Comparison of ENCODE assay signal across 33 cellular contexts in the genomic region with DNA sequence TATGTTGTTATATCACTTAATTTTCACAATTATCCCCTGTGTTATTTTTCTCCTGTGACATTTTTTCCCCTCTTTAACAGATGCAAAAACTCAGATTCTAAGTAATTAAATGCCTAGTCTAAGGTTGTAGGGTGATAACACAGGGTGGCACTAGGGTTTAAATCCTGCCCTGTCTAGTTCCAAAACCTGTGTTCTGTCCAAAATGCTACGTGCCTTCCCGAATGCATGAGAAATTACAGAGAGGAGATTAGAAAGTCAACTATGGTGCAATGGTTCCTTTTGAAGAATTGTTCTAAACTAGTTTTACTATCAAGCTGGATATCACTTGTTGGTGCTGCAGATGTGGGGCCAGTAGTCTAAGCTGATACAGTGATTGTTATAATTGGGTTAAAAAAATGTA.
DNase-seq lines count a peak whose midpoint lies in the region; ATAC-seq, FAIRE-seq and TF ChIP-seq lines count a peak whose summit lies in the region.
"Had no signal": no experiment of that assay in that cellular context is flagged by ENCODE, and none has a peak within 500 bp of the region (broad histone marks: within the 10 kb centered on the region; RNA-seq: fewer than 3 reads in every experiment).

No MANE protein-coding gene starts in this region.

- ATAC-seq in HepG2 (no peak), left lobe of liver (peak; percentile 95), right lobe of liver (peak; percentile 83 to 99 (median 94)), foreskin keratinocyte (no peak)
- ATAC-seq: A549; CD8-positive, alpha-beta T cell had no signal

- POLR2A ChIA-PET in HepG2 (lab: Yijun Ruan, JAX), result no interaction called here

- TF ChIP-seq CTCF in liver (IDR thresholded peaks at IDR 0.05; ENCODE audit: low read depth, low read length, missing input control) (peak; percentile 23), HepG2 (CRISPR knock-in tag; IDR thresholded peaks at IDR 0.05) (no peak), right lobe of liver (IDR thresholded peaks at IDR 0.05) (peak in 2 of 4 donors; percentile 10 to 29), foreskin keratinocyte (conservative IDR thresholded peaks at IDR 0.05) (no peak)

- H3K79me2 ChIP-seq in HepG2 (ENCODE audit: insufficient read depth, low read length), result no peaks in the 10 kb centered on the region

- H3K27ac ChIP-seq in liver (ENCODE audit: low read depth in 1 of 2, low read length in 2 of 2) (no peak overlapping the region), HepG2 (ENCODE audit: extremely low read length, insufficient read depth, low read length) (no peak overlapping the region), right lobe of liver (no peak overlapping the region), foreskin keratinocyte (no peak overlapping the region)
- H3K27ac ChIP-seq: 22Rv1; A549; BLaER1; BLaER1 treated with 17β-estradiol and CSF1 and Interleukin-3, amounts not matched to agents 10 nM and 100 nM; C4-2B had no signal

- H2AFZ ChIP-seq in HepG2 (ENCODE audit: low read length), result no peak overlapping the region

- H3K4me3 ChIP-seq in liver (ENCODE audit: low read depth in 1 of 3, low read length in 3 of 3) (no peak overlapping the region), HepG2 (replicated peaks in 1 of 3; ENCODE audit: insufficient read depth in 1 of 3, low read depth in 2 of 3, low read length in 3 of 3) (no peak overlapping the region), right lobe of liver (no peak overlapping the region)
- H3K4me3 ChIP-seq: A549; BLaER1; BLaER1 treated with 17β-estradiol and CSF1 and Interleukin-3, amounts not matched to agents 10 nM and 100 nM had no signal

- H3K36me3 ChIP-seq in liver (ENCODE audit: control insufficient read depth in 4 of 4, insufficient read depth in 3 of 4, low read depth in 1 of 4, low read length in 3 of 4), result no peaks in the 10 kb centered on the region
- no peaks in the 10 kb centered on the region for H3K36me3 ChIP-seq in HepG2 (replicated peaks in 1 of 2; ENCODE audit: control insufficient read depth in 1 of 2, insufficient read depth in 2 of 2, low read length in 2 of 2)
- no peaks in the 10 kb centered on the region for H3K36me3 ChIP-seq in right lobe of liver
- H3K36me3 ChIP-seq: BE2C; BLaER1; BLaER1 treated with 17β-estradiol and CSF1 and Interleukin-3, amounts not matched to agents 10 nM and 100 nM had no signal

- BruUV-seq in HepG2 (replicated peaks; lab: Mats Ljungman, UMichigan), result no TSS peak

- H3K4me1 ChIP-seq in liver (ENCODE audit: control insufficient read depth in 4 of 4, insufficient read depth in 4 of 4, low read length in 3 of 4) (peaks cover 0 to 3% (median 0%) of the 10 kb centered on the region in 4 donors), HepG2 (ENCODE audit: insufficient read depth, low read length) (no peaks in the 10 kb centered on the region), right lobe of liver (peaks cover 0 to 9% (median 0%) of the 10 kb centered on the region in 4 donors), foreskin keratinocyte (no peaks in the 10 kb centered on the region)
- H3K4me1 ChIP-seq: A549; BE2C; BLaER1; BLaER1 treated with 17β-estradiol and CSF1 and Interleukin-3, amounts not matched to agents 10 nM and 100 nM; Caco-2 had no signal

- DNase-seq in HepG2 (ENCODE audit: low spot score), result no peak
- DNase-seq in left lobe of liver (ENCODE audit: low spot score), result no peak
- no peak for DNase-seq in right lobe of liver
- no peak for DNase-seq in GM19240 (ENCODE audit: insufficient read length, low spot score)
- DNase-seq in foreskin keratinocyte, result no peak
- DNase-seq: 8988T; ACHN; AML-193; BE2C; C1 segment of cervical spinal cord; Caco-2; Calu3; CD4-positive, alpha-beta memory T cell; CD4-positive, alpha-beta T cell; CD4-positive, CD25-positive, alpha-beta regulatory T cell; CD8-positive, alpha-beta memory T cell; CD8-positive, alpha-beta T cell; COR-L47; DMS 273 treated with DMSO at 0.1 percent for 48 hours; DMS153; DMS53; DMS79; DMS79 treated with DMSO at 0.1 percent for 48 hours; DND-41; EL had no signal

- TF ChIP-seq EP300 in HepG2 (IDR thresholded peaks at IDR 0.05; ENCODE audit: low read depth in 2 of 2, low read length in 2 of 2) (no peak), HepG2 (CRISPR knock-in tag; IDR thresholded peaks at IDR 0.05; ENCODE audit: borderline replicate concordance) (no peak)

- H4K20me1 ChIP-seq in HepG2 (ENCODE audit: insufficient read depth, low read length), result no peaks in the 10 kb centered on the region; the same call in 1 of the 2 replicates
- H4K20me1 ChIP-seq: BLaER1; BLaER1 treated with 17β-estradiol and CSF1 and Interleukin-3, amounts not matched to agents 10 nM and 100 nM had no signal

- H3K9me3 ChIP-seq in liver (ENCODE audit: control insufficient read depth in 4 of 4, low read length in 3 of 4) (no peaks in the 10 kb centered on the region), HepG2 (ENCODE audit: low read length) (no peaks in the 10 kb centered on the region), right lobe of liver (no peaks in the 10 kb centered on the region)
- H3K9me3 ChIP-seq: A549; BE2C; BLaER1; BLaER1 treated with 17β-estradiol and CSF1 and Interleukin-3, amounts not matched to agents 10 nM and 100 nM; Caco-2 had no signal

- H3K27me3 ChIP-seq in liver (ENCODE audit: control insufficient read depth in 4 of 4, insufficient read depth in 4 of 4, low read length in 3 of 4), result no peaks in the 10 kb centered on the region
- H3K27me3 ChIP-seq in HepG2 (ENCODE audit: control insufficient read depth in 1 of 2, insufficient read depth in 2 of 2, low read length in 2 of 2), result no peaks in the 10 kb centered on the region
- no peaks in the 10 kb centered on the region for H3K27me3 ChIP-seq in right lobe of liver
- no peaks in the 10 kb centered on the region for H3K27me3 ChIP-seq in foreskin keratinocyte
- H3K27me3 ChIP-seq: BE2C; BLaER1; BLaER1 treated with 17β-estradiol and CSF1 and Interleukin-3, amounts not matched to agents 10 nM and 100 nM had no signal

- FAIRE-seq in HepG2 (lab: Jason Lieb, UNC), result no peak
- FAIRE-seq: A204.1, A549, D721Med had no signal

- CTCF ChIA-PET in HepG2 (lab: Yijun Ruan, JAX; ENCODE audit: low intra/inter-chr PET ratio, low total read pairs), result no interaction called here

- in situ Hi-C loops in HepG2 (cut with HindIII; ENCODE audit: extremely low pct_ligation_motif_present, low pct_unique_long_range_greater_than_20kb), result no loop called here

- TF ChIP-seq RAD21 in liver (IDR thresholded peaks at IDR 0.05), result peak; percentile 66 to 81
- TF ChIP-seq RAD21 in HepG2 (CRISPR knock-in tag; IDR thresholded peaks at IDR 0.05), result no peak

- H3K4me2 ChIP-seq in HepG2 (ENCODE audit: low read depth, low read length), result no peak overlapping the region
- H3K4me2 ChIP-seq: A549; BLaER1; BLaER1 treated with 17β-estradiol and CSF1 and Interleukin-3, amounts not matched to agents 10 nM and 100 nM had no signal

- WGBS in liver, result 54% methylated on average over 2 of the region's 2 CpGs
- 0% methylated on average over 2 of the region's 2 CpGs for WGBS in HepG2 (ENCODE audit: low lambda C conversion rate)
- 28% methylated on average over 2 of the region's 2 CpGs for WGBS in right lobe of liver (ENCODE audit: insufficient coverage, low coverage, low lambda C conversion rate, missing lambda C conversion rate)

- H3K9ac ChIP-seq in liver (ENCODE audit: low read depth in 1 of 2, low read length in 2 of 2) (no peak overlapping the region), HepG2 (ENCODE audit: insufficient read depth, low read depth, low read length) (no peak overlapping the region)
- H3K9ac ChIP-seq: BLaER1; BLaER1 treated with 17β-estradiol and CSF1 and Interleukin-3, amounts not matched to agents 10 nM and 100 nM had no signal

- intact Hi-C loops in HepG2 (cut with micrococcal nuclease; ENCODE audit: unreplicated experiment), result no loop called here
- intact Hi-C loops in right lobe of liver (cut with DNase I), result no loop called here

- TF ChIP-seq POLR2A in HepG2 (IDR thresholded peaks at IDR 0.05; ENCODE audit: insufficient read depth in 1 of 2, low read depth in 2 of 2, low read length in 2 of 2) (no peak), right lobe of liver (IDR thresholded peaks at IDR 0.05) (no peak)

TF ChIP-seq in HepG2, 621 proteins besides CTCF, POLR2A, EP300 and RAD21 (continues in another document):
- TF ChIP-seq, protein P1, sequence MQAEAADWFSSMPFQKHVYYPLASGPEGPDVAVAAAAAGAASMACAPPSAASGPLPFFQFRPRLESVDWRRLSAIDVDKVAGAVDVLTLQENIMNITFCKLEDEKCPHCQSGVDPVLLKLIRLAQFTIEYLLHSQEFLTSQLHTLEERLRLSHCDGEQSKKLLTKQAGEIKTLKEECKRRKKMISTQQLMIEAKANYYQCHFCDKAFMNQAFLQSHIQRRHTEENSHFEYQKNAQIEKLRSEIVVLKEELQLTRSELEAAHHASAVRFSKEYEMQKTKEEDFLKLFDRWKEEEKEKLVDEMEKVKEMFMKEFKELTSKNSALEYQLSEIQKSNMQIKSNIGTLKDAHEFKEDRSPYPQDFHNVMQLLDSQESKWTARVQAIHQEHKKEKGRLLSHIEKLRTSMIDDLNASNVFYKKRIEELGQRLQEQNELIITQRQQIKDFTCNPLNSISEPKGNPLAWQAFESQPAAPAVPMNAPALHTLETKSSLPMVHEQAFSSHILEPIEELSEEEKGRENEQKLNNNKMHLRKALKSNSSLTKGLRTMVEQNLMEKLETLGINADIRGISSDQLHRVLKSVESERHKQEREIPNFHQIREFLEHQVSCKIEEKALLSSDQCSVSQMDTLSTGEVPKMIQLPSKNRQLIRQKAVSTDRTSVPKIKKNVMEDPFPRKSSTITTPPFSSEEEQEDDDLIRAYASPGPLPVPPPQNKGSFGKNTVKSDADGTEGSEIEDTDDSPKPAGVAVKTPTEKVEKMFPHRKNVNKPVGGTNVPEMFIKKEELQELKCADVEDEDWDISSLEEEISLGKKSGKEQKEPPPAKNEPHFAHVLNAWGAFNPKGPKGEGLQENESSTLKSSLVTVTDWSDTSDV (CRISPR knock-in tag; IDR thresholded peaks at IDR 0.05), result no peak
- TF ChIP-seq ZNF224 (CRISPR knock-in tag; IDR thresholded peaks at IDR 0.05), result no peak
- no peak for TF ChIP-seq ZNF775 (CRISPR knock-in tag; IDR thresholded peaks at IDR 0.05; ENCODE audit: borderline replicate concordance)
- TF ChIP-seq, protein P2, sequence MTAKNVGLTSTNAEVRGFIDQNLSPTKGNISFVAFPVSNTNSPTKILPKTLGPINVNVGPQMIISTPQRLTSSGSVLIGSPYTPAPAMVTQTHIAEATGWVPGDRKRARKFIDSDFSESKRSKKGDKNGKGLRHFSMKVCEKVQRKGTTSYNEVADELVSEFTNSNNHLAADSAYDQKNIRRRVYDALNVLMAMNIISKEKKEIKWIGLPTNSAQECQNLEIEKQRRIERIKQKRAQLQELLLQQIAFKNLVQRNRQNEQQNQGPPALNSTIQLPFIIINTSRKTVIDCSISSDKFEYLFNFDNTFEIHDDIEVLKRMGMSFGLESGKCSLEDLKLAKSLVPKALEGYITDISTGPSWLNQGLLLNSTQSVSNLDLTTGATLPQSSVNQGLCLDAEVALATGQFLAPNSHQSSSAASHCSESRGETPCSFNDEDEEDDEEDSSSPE (CRISPR knock-in tag; IDR thresholded peaks at IDR 0.05), result no peak
- no peak for TF ChIP-seq CBX5 (CRISPR knock-in tag; IDR thresholded peaks at IDR 0.05; ENCODE audit: borderline replicate concordance)
- no peak for TF ChIP-seq ZNF124 (CRISPR knock-in tag; IDR thresholded peaks at IDR 0.05)
- no peak for TF ChIP-seq ZSCAN30 (CRISPR knock-in tag; IDR thresholded peaks at IDR 0.05)
- no peak for TF ChIP-seq NFYB (CRISPR knock-in tag; IDR thresholded peaks at IDR 0.05)

Comparison
In these comparisons a context has a peak if more than half of its experiments do, and no peak if none do; other contexts are left out.
1. ATAC-seq: peak in left lobe of liver (single experiment) and right lobe of liver (4 of 4); none in HepG2 (single experiment) and foreskin keratinocyte (single experiment).